14 cellular contexts compared by ENCODE assay signal in the genomic region with DNA sequence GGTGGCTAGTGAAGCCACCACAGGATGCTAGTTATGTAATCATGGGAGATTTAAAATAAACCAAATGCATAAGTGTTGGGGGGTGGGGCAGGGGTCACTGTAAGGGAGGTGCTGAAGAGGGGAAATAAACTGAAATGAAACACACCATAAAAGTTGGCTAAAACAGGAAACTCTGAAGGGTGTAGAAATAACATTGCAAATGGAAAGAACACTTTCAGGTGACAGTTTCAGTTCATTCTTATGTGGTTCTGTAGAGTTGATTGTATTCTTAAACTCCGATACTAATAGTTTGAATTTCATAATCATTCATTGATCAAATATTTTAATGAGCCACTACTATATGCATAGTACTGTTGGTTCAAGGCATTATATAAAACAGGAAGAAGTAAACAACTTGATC.
A peak's percentile ranks its signal among the peaks of the same experiment; 100 is the strongest.
DNase-seq lines count a peak whose midpoint lies in the region; ATAC-seq, FAIRE-seq and TF ChIP-seq lines count a peak whose summit lies in the region.
"Had no signal": no experiment of that assay in that cellular context is flagged by ENCODE, and none has a peak within 500 bp of the region (broad histone marks: within the 10 kb centered on the region; RNA-seq: fewer than 3 reads in every experiment).

No MANE protein-coding gene starts in this region.

- H3K27me3 ChIP-seq in pancreas (peaks cover 0 to 5% (median 0%) of the 10 kb centered on the region in 4 donors), thyroid gland (no peaks in the 10 kb centered on the region)

- TF ChIP-seq POLR2A in thyroid gland (IDR thresholded peaks at IDR 0.05), result no peak

- H3K36me3 ChIP-seq in pancreas (no peaks in the 10 kb centered on the region), thyroid gland (no peaks in the 10 kb centered on the region)

- H3K9me3 ChIP-seq in pancreas (no peaks in the 10 kb centered on the region), thyroid gland (no peaks in the 10 kb centered on the region)
- H3K9me3 ChIP-seq: lower lobe of right lung had no signal

- intact Hi-C loops in pancreas (cut with DNase I), result no loop called here
- intact Hi-C loops in thyroid gland (cut with DNase I), result no loop called here

- H3K4me1 ChIP-seq in pancreas, result no peaks in the 10 kb centered on the region
- no peaks in the 10 kb centered on the region for H3K4me1 ChIP-seq in thyroid gland
- H3K4me1 ChIP-seq: lower lobe of right lung had no signal

- TF ChIP-seq CTCF in pancreas (IDR thresholded peaks at IDR 0.05) (no peak), thyroid gland (IDR thresholded peaks at IDR 0.05) (no peak)

- no peak for DNase-seq in pancreas
- DNase-seq in caudate nucleus (lab: John Stamatoyannopoulos, UW), result no peak
- no peak for DNase-seq in thyroid gland
- DNase-seq: activated T-cell treated with anti-CD3 and anti-CD28 coated beads, Interleukin-2, amount 50 U/mL, for 4 hours; anterior cingulate cortex; dorsolateral prefrontal cortex; lower lobe of right lung; NCI-H2029 treated with DMSO at 0.1 percent for 48 hours had no signal

- H3K27ac ChIP-seq in pancreas, result no peak overlapping the region
- H3K27ac ChIP-seq in caudate nucleus (ENCODE audit: low read depth, low read length), result no peak overlapping the region
- H3K27ac ChIP-seq in thyroid gland, result no peak overlapping the region
- H3K27ac ChIP-seq: dorsolateral prefrontal cortex, KMS-11, lower lobe of right lung had no signal

- peak; percentile 74 for FAIRE-seq in pancreas (lab: Jason Lieb, UNC)

- WGBS in pancreas, 2 donors, result 93 to 98% methylated on average over 1 of the region's 1 CpG
- whole genome bisulfite sequencing in thyroid gland, 2 donors, result 83 to 94% methylated on average over 1 of the region's 1 CpG

- H3K4me3 ChIP-seq in pancreas (no peak overlapping the region), thyroid gland (replicated peaks in 1 of 3) (no peak overlapping the region)
- H3K4me3 ChIP-seq: dorsolateral prefrontal cortex, lower lobe of right lung, smooth muscle cell had no signal

- ATAC-seq in GM19395 (IDR thresholded peaks at IDR 0.05; ENCODE audit: unreplicated experiment) (peak; percentile 86), HG02623 (IDR thresholded peaks at IDR 0.05; ENCODE audit: unreplicated experiment) (peak; percentile 61), HG03469 (IDR thresholded peaks at IDR 0.05; ENCODE audit: unreplicated experiment) (peak; percentile 58), pancreas (no peak), GM21825 (IDR thresholded peaks at IDR 0.05; ENCODE audit: unreplicated experiment) (no peak)
- ATAC-seq: activated T-cell treated with anti-CD3 and anti-CD28 coated beads, Interleukin-2, amount 50 U/mL, for 4 hours; lower lobe of right lung had no signal

Comparison
In these comparisons a context has a peak if more than half of its experiments do, and no peak if none do; other contexts are left out.
1. ATAC-seq: peak in GM19395 (single experiment), HG02623 (single experiment) and HG03469 (single experiment); none in pancreas (0 of 4) and GM21825 (single experiment).